1 cellular context compared by ENCODE assay signal in the genomic region with DNA sequence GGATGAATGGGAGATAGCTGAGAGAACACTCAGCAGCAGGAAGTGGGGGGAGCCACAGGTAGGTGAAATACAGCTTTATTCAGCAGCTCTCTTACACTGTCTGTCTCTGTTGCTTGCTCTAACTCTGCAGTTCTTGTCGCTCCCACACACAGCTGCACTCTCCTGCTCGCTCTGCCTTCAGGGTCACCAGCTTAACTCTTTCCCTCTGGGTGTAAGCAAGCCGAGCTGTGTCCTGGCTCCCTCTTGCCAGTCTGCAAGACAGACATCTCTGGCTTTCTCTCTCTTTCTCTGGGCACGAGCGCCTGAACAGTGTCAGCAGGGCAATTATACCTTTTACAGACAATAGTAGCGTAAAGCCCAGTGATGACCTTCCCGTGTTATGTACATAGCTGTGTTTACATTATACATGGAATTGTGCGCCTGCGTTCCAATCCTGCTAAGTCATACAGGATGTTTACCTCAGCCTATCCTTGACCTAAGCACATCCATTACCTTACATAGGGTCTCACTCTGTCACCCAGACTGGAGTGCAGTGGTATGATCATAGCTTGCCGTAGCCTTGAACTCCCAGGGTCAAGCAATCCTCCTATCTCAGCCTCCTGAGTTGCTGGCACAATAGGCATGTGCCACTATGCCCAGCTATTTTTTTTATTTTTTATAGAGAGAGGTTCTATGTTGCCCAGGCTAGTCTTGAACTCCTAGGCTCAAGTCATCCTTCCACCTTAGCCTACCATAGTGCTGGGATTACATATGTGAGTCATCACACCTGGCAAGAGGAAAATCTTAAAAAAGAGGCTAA.
A peak's percentile ranks its signal among the peaks of the same experiment; 100 is the strongest.
TF ChIP-seq lines count a peak whose summit lies in the region.

No MANE protein-coding gene starts in this region.

TF ChIP-seq in HepG2, 621 proteins besides CTCF, POLR2A, EP300 and RAD21 (continued from another document and continues in another):
- TF ChIP-seq ZNF878 (CRISPR knock-in tag; IDR thresholded peaks at IDR 0.05) (peak; percentile 94), ZNF746 (CRISPR knock-in tag; IDR thresholded peaks at IDR 0.05) (peak; percentile 85; the same call in 1 of the 2 replicates), ZNF10 (CRISPR knock-in tag; IDR thresholded peaks at IDR 0.05; ENCODE audit: borderline replicate concordance, low read depth) (no peak), SOX5 (CRISPR knock-in tag; IDR thresholded peaks at IDR 0.05; ENCODE audit: borderline replicate concordance) (peak; percentile 100), EEA1 (CRISPR knock-in tag; IDR thresholded peaks at IDR 0.05; ENCODE audit: borderline replicate concordance) (peak; percentile 49; the same call in 1 of the 2 replicates), ESRRA (CRISPR knock-in tag; IDR thresholded peaks at IDR 0.05; ENCODE audit: low read depth) (peak; percentile 97), ZNF609 (CRISPR knock-in tag; IDR thresholded peaks at IDR 0.05; ENCODE audit: borderline replicate concordance) (peak; percentile 99), SYNCRIP (IDR thresholded peaks at IDR 0.05; ENCODE audit: insufficient read depth, low read depth, low read length) (no peak), NKX3-1 (CRISPR knock-in tag; IDR thresholded peaks at IDR 0.05) (0 out of 2 replicates have a peak, but pooled peaks have one; percentile 40), ZFAT (CRISPR knock-in tag; conservative IDR thresholded peaks at IDR 0.05) (no peak), MIER2 (CRISPR knock-in tag; IDR thresholded peaks at IDR 0.05) (peak; percentile 84), FOXC1 (CRISPR knock-in tag; IDR thresholded peaks at IDR 0.05; ENCODE audit: borderline replicate concordance) (peak; percentile 91; the same call in 1 of the 2 replicates), ZNF646 (CRISPR knock-in tag; IDR thresholded peaks at IDR 0.05) (no peak), SIX4 (CRISPR knock-in tag; IDR thresholded peaks at IDR 0.05) (peak; percentile 88), ZNF12 (CRISPR knock-in tag; IDR thresholded peaks at IDR 0.05) (peak; percentile 84), SETDB1 (CRISPR knock-in tag; IDR thresholded peaks at IDR 0.05; ENCODE audit: borderline replicate concordance) (peak; percentile 26; the same call in 1 of the 2 replicates), MAX (IDR thresholded peaks at IDR 0.05) (peak; percentile 71), ZNF614 (CRISPR knock-in tag; IDR thresholded peaks at IDR 0.05; ENCODE audit: borderline replicate concordance) (peak; percentile 99), BRCA1 (CRISPR knock-in tag; IDR thresholded peaks at IDR 0.05) (no peak), ZNF512 (CRISPR knock-in tag; IDR thresholded peaks at IDR 0.05) (0 out of 2 replicates have a peak, but pooled peaks have one; percentile 26), NFE2L2 (IDR thresholded peaks at IDR 0.05; ENCODE audit: low read length) (peak; percentile 96), KLF15 (CRISPR knock-in tag; IDR thresholded peaks at IDR 0.05; ENCODE audit: borderline replicate concordance) (no peak), ZSCAN12 (CRISPR knock-in tag; IDR thresholded peaks at IDR 0.05) (no peak), CCDC6 (CRISPR knock-in tag; IDR thresholded peaks at IDR 0.05) (peak; percentile 95; the same call in 1 of the 2 replicates), ZMYM4 (CRISPR knock-in tag; IDR thresholded peaks at IDR 0.05) (peak; percentile 100), SNRNP70 (IDR thresholded peaks at IDR 0.05; ENCODE audit: low read depth, low read length) (no peak), MAFF (IDR thresholded peaks at IDR 0.05; ENCODE audit: low read depth, low read length) (peak; percentile 77)
- TF ChIP-seq, protein P1, sequence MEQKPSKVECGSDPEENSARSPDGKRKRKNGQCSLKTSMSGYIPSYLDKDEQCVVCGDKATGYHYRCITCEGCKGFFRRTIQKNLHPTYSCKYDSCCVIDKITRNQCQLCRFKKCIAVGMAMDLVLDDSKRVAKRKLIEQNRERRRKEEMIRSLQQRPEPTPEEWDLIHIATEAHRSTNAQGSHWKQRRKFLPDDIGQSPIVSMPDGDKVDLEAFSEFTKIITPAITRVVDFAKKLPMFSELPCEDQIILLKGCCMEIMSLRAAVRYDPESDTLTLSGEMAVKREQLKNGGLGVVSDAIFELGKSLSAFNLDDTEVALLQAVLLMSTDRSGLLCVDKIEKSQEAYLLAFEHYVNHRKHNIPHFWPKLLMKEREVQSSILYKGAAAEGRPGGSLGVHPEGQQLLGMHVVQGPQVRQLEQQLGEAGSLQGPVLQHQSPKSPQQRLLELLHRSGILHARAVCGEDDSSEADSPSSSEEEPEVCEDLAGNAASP (CRISPR knock-in tag; IDR thresholded peaks at IDR 0.05; ENCODE audit: borderline replicate concordance) = peak; percentile 99
- TF ChIP-seq, protein P2, sequence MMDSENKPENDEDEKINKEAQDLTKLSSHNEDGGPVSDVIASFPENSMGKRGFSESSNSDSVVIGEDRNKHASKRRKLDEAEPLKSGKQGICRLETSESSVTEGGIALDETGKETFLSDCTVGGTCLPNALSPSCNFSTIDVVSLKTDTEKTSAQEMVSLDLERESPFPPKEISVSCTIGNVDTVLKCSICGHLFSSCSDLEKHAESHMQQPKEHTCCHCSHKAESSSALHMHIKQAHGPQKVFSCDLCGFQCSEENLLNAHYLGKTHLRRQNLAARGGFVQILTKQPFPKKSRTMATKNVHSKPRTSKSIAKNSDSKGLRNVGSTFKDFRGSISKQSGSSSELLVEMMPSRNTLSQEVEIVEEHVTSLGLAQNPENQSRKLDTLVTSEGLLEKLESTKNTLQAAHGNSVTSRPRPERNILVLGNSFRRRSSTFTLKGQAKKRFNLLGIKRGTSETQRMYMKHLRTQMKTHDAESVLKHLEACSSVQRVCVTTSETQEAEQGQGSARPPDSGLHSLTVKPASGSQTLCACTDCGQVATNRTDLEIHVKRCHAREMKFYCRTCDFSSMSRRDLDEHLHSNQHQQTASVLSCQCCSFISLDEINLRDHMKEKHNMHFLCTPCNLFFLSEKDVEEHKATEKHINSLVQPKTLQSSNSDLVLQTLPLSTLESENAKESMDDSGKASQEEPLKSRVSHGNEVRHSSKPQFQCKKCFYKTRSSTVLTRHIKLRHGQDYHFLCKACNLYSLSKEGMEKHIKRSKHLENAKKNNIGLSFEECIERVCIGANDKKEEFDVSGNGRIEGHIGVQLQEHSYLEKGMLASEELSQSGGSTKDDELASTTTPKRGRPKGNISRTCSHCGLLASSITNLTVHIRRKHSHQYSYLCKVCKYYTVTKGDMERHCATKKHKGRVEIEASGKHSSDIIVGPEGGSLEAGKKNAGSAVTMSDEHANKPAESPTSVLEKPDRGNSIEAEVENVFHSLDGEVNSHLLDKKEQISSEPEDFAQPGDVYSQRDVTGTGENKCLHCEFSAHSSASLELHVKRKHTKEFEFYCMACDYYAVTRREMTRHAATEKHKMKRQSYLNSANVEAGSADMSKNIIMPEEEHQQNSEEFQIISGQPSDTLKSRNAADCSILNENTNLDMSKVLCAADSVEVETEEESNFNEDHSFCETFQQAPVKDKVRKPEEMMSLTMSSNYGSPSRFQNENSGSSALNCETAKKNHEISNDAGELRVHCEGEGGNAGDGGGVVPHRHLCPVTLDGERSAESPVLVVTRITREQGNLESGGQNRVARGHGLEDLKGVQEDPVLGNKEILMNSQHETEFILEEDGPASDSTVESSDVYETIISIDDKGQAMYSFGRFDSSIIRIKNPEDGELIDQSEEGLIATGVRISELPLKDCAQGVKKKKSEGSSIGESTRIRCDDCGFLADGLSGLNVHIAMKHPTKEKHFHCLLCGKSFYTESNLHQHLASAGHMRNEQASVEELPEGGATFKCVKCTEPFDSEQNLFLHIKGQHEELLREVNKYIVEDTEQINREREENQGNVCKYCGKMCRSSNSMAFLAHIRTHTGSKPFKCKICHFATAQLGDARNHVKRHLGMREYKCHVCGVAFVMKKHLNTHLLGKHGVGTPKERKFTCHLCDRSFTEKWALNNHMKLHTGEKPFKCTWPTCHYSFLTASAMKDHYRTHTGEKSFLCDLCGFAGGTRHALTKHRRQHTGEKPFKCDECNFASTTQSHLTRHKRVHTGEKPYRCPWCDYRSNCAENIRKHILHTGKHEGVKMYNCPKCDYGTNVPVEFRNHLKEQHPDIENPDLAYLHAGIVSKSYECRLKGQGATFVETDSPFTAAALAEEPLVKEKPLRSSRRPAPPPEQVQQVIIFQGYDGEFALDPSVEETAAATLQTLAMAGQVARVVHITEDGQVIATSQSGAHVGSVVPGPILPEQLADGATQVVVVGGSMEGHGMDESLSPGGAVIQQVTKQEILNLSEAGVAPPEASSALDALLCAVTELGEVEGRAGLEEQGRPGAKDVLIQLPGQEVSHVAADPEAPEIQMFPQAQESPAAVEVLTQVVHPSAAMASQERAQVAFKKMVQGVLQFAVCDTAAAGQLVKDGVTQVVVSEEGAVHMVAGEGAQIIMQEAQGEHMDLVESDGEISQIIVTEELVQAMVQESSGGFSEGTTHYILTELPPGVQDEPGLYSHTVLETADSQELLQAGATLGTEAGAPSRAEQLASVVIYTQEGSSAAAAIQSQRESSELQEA (CRISPR knock-in tag; IDR thresholded peaks at IDR 0.05; ENCODE audit: not compliant biosample characterization) = peak; percentile 78
